ENCODE assay signal across 17 cellular contexts in genomic region chr7:156840134-156840533, GRCh38. TPM values are rescaled to one million over a fixed set of nuclear protein-coding genes. Genes with fewer than 3 reads are reported as not detected.
A peak's percentile ranks its signal among the peaks of the same experiment; 100 is the strongest.
DNase-seq lines count a peak whose midpoint lies in the region; ATAC-seq and TF ChIP-seq lines count a peak whose summit lies in the region.
"Had no signal": no experiment of that assay in that cellular context is flagged by ENCODE, and none has a peak within 500 bp of the region (broad histone marks: within the 10 kb centered on the region; RNA-seq: fewer than 3 reads in every experiment).

No MANE protein-coding gene starts in this region.

- no peak overlapping the region for H3K4me3 ChIP-seq in BLaER1 treated with 17β-estradiol and CSF1 and Interleukin-3, amounts not matched to agents 10 nM and 100 nM
- no peak overlapping the region for H3K4me3 ChIP-seq in GM23338
- H3K4me3 ChIP-seq: Peyer's patch had no signal

- TF ChIP-seq CTCF in GM23338 (conservative IDR thresholded peaks at IDR 0.05; ENCODE audit: low read depth in 2 of 2) (no peak), nephron progenitor cell (IDR thresholded peaks at IDR 0.05) (no peak)

- H3K27ac Mint-ChIP-seq in GM23338 (peak overlapping the region; percentile 57; the same call in 1 of the 2 replicates), nephron progenitor cell (peak overlapping the region; percentile 76)

- H3K9me2 ChIP-seq in GM23338 (ENCODE audit: insufficient read depth): no peaks in the 10 kb centered on the region

- in situ Hi-C loops in G401 (cut with HindIII; ENCODE audit: low sequenced_read_pairs): no loop called here

- H3K79me2 ChIP-seq in GM23338 (replicated peaks; ENCODE audit: insufficient read depth): peaks cover 71% of the 10 kb centered on the region

- H3K27me3 Mint-ChIP-seq in GM23338 (ENCODE audit: insufficient read depth, low read depth, poor library complexity) (peaks cover 7% of the 10 kb centered on the region), nephron progenitor cell (ENCODE audit: low read depth, poor library complexity) (no peaks in the 10 kb centered on the region)
- H3K27me3 Mint-ChIP-seq: CD4-positive, CD25-positive, alpha-beta regulatory T cell had no signal

- H3K36me3 Mint-ChIP-seq in GM23338 (ENCODE audit: low read depth): no peaks in the 10 kb centered on the region; the same call in 2 of the 3 replicates
- peaks cover 19% of the 10 kb centered on the region for H3K36me3 Mint-ChIP-seq in nephron progenitor cell (ENCODE audit: low read depth)

- H3K4me3 Mint-ChIP-seq in GM23338 (no peak overlapping the region), nephron progenitor cell (no peak overlapping the region)
- H3K4me3 Mint-ChIP-seq: CD4-positive, CD25-positive, alpha-beta regulatory T cell had no signal

- H3K36me3 ChIP-seq in BLaER1 treated with 17β-estradiol and CSF1 and Interleukin-3, amounts not matched to agents 10 nM and 100 nM: peaks cover 3 to 47% (median 24%) of the 10 kb centered on the region in 11 experiments; a peak in 16 of 22 replicates
- H3K36me3 ChIP-seq in GM23338 (ENCODE audit: insufficient read depth): no peaks in the 10 kb centered on the region

- peaks cover 0 to 6% (median 0%) of the 10 kb centered on the region in 11 experiments; a peak in 1 of 22 replicates for H3K9me3 ChIP-seq in BLaER1 treated with 17β-estradiol and CSF1 and Interleukin-3, amounts not matched to agents 10 nM and 100 nM (replicated peaks in 1 of 11)
- H3K9me3 ChIP-seq: Peyer's patch had no signal

- DNase-seq in GM23338 (ENCODE audit: low spot score) (no peak), NCI-H69 (lab: John Stamatoyannopoulos, UW) (peak; percentile 4), nephron progenitor cell (no peak), G401 (ENCODE audit: low spot score) (no peak), NCI-H1048 (lab: John Stamatoyannopoulos, UW) (no peak), NCI-H1417 treated with DMSO at 0.1 percent for 48 hours (lab: John Stamatoyannopoulos, UW) (no peak)
- DNase-seq: CD4-positive, CD25-positive, alpha-beta regulatory T cell; DMS79; NCI-H1105; NCI-H2029 treated with DMSO at 0.1 percent for 48 hours; NCI-H345; NCI-H524; NCI-H82; Peyer's patch had no signal

- no peak overlapping the region for H2AFZ ChIP-seq in GM23338

- no peaks in the 10 kb centered on the region for H3F3A ChIP-seq in GM23338 (replicated peaks; ENCODE audit: low read depth)

- H3K4me1 ChIP-seq in BLaER1 treated with 17β-estradiol and CSF1 and Interleukin-3, amounts not matched to agents 10 nM and 100 nM: peaks cover 0 to 27% (median 5%) of the 10 kb centered on the region in 10 experiments; a peak in 11 of 20 replicates
- H3K4me1 ChIP-seq in GM23338 (ENCODE audit: insufficient read depth): no peaks in the 10 kb centered on the region
- H3K4me1 ChIP-seq: Peyer's patch had no signal

- no peak overlapping the region for H3K27ac ChIP-seq in BLaER1 treated with 17β-estradiol and CSF1 and Interleukin-3, amounts not matched to agents 10 nM and 100 nM
- H3K27ac ChIP-seq in GM23338 (ENCODE audit: low read depth): no peak overlapping the region
- H3K27ac ChIP-seq: Peyer's patch had no signal

- peaks cover 24 to 92% (median 48%) of the 10 kb centered on the region in 11 experiments; a peak in 19 of 22 replicates for H4K20me1 ChIP-seq in BLaER1 treated with 17β-estradiol and CSF1 and Interleukin-3, amounts not matched to agents 10 nM and 100 nM
- peaks cover 12% of the 10 kb centered on the region for H4K20me1 ChIP-seq in GM23338 (replicated peaks; ENCODE audit: insufficient read depth)

- no peak overlapping the region for H3K9ac ChIP-seq in BLaER1 treated with 17β-estradiol and CSF1 and Interleukin-3, amounts not matched to agents 10 nM and 100 nM

- no peaks in the 10 kb centered on the region for H3K9me3 Mint-ChIP-seq in GM23338
- no peaks in the 10 kb centered on the region for H3K9me3 Mint-ChIP-seq in nephron progenitor cell

- ATAC-seq in GM23338: no peak
- ATAC-seq in HG03469 (IDR thresholded peaks at IDR 0.05; ENCODE audit: unreplicated experiment): no peak
- ATAC-seq: SK-N-SH treated with all-trans-retinoic acid at 6 μM for 48 hours had no signal

- H3K4me1 Mint-ChIP-seq in GM23338 (peaks cover 8% of the 10 kb centered on the region), nephron progenitor cell (peaks cover 10% of the 10 kb centered on the region)

- H3K27me3 ChIP-seq in BLaER1 treated with 17β-estradiol and CSF1 and Interleukin-3, amounts not matched to agents 10 nM and 100 nM: no peaks in the 10 kb centered on the region
- no peaks in the 10 kb centered on the region for H3K27me3 ChIP-seq in GM23338 (ENCODE audit: insufficient read depth)
- H3K27me3 ChIP-seq: Peyer's patch had no signal

- H3K4me2 ChIP-seq in BLaER1 treated with 17β-estradiol and CSF1 and Interleukin-3, amounts not matched to agents 10 nM and 100 nM: peak overlapping the region in 6 of 11 experiments; percentile 1 to 49 (median 34); a peak in 9 of 22 replicates
- no peak overlapping the region for H3K4me2 ChIP-seq in GM23338

TF ChIP-seq in GM23338, 12 proteins besides CTCF, POLR2A, EP300 and RAD21:
- TF ChIP-seq JUNB (IDR thresholded peaks at IDR 0.05; ENCODE audit: unreplicated experiment) (no peak), REST (IDR thresholded peaks at IDR 0.05; ENCODE audit: unreplicated experiment) (no peak)

RNA-seq across cellular contexts. Expression of gene LMBR1, which starts 52.8 kb away (rescaled TPM):
- 69.1 and 90.1 TPM in 2 replicates for total RNA-seq in GM23338 (2014; rRNA removed; shearing (Covaris generic))
- 20.6 and 21.8 TPM in 2 replicates for polyA plus RNA-seq in GM23338 (2016; fragmentation: Nextera tagmentation; extraction: Ambion mirVana)
- 66.9 and 78.8 TPM in 2 replicates for total RNA-seq in G401 (2014; rRNA removed; shearing (Covaris generic))
